Comparison of ENCODE assay signal across 21 cellular contexts in the genomic region with DNA sequence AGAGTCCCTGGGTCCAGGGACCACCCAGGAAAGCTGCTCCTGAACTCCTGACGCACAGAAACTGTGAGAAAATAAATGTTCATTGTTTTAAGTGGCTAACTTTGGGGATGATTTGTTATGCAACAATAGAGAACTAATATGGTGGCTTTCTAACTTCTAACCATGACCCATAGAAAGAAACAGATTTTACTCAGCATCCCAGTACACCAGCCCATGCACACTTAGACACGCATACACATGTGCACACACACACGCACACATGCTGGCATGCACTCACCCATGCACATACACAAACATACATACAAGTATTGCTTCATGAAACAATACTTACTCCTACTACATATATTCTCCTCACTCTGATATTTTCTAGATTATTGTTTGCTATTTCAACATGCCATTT. TPM values are rescaled to one million over a fixed set of nuclear protein-coding genes. Genes with fewer than 3 reads are reported as not detected.
DNase-seq lines count a peak whose midpoint lies in the region; ATAC-seq and TF ChIP-seq lines count a peak whose summit lies in the region.
"Had no signal": no experiment of that assay in that cellular context is flagged by ENCODE, and none has a peak within 500 bp of the region (broad histone marks: within the 10 kb centered on the region; RNA-seq: fewer than 3 reads in every experiment).

No MANE protein-coding gene starts in this region.

- H2AK5ac ChIP-seq in mesenchymal stem cell (ENCODE audit: low read length, severe bottlenecking) = no peak overlapping the region

- no peaks in the 10 kb centered on the region for H3K9me3 Mint-ChIP-seq in activated T-helper 1 cell treated with anti-CD3 and anti-CD28 coated beads, Interleukin-12 subunit alpha, Interleukin-12 subunit beta, Interleukin-2, Interleukin-4 antibody, amounts not matched to agents 30 ng/mL and 10 ng/mL and 1 ng/mL, durations not matched to agents 14 hours and 24 hours and 36 hours
- H3K9me3 Mint-ChIP-seq: CD4-positive, alpha-beta T cell; IgD-negative memory B cell had no signal

- no peak overlapping the region for H3K18ac ChIP-seq in mesenchymal stem cell (ENCODE audit: low read depth in 1 of 2, low read length in 2 of 2)

- H3K9me3 ChIP-seq in left ventricle myocardium inferior (replicated peaks) (no peaks in the 10 kb centered on the region), heart right ventricle (no peaks in the 10 kb centered on the region), mesenchymal stem cell (ENCODE audit: control insufficient read depth, low read length) (no peaks in the 10 kb centered on the region), stomach smooth muscle (ENCODE audit: control insufficient read depth in 2 of 2, low read length in 2 of 2) (no peaks in the 10 kb centered on the region)
- H3K9me3 ChIP-seq: A549, Caco-2, HAP-1 had no signal

- no peaks in the 10 kb centered on the region for H3K27me3 ChIP-seq in left ventricle myocardium inferior (ENCODE audit: low read depth)
- no peaks in the 10 kb centered on the region for H3K27me3 ChIP-seq in heart right ventricle
- no peaks in the 10 kb centered on the region for H3K27me3 ChIP-seq in mesenchymal stem cell (ENCODE audit: control insufficient read depth in 1 of 2, insufficient read depth in 1 of 2, low read length in 2 of 2)
- no peaks in the 10 kb centered on the region for H3K27me3 ChIP-seq in stomach smooth muscle (ENCODE audit: control insufficient read depth in 1 of 2, insufficient read depth in 2 of 2, low read length in 2 of 2)

- no peak overlapping the region for H2AFZ ChIP-seq in mesenchymal stem cell (ENCODE audit: low read depth, low read length)
- H2AFZ ChIP-seq: GM23248 had no signal

- no peaks in the 10 kb centered on the region for H3K36me3 Mint-ChIP-seq in activated T-helper 1 cell treated with anti-CD3 and anti-CD28 coated beads, Interleukin-12 subunit alpha, Interleukin-12 subunit beta, Interleukin-2, Interleukin-4 antibody, amounts not matched to agents 30 ng/mL and 10 ng/mL and 1 ng/mL, durations not matched to agents 14 hours and 24 hours and 36 hours (ENCODE audit: low read depth)
- H3K36me3 Mint-ChIP-seq: IgD-negative memory B cell had no signal

- 96 to 97% methylated on average over 3 of the region's 3 CpGs for WGBS in heart right ventricle, 2 donors
- WGBS in mesenchymal stem cell = 99% methylated on average over 3 of the region's 3 CpGs

- H2BK12ac ChIP-seq in mesenchymal stem cell (ENCODE audit: low read length in 2 of 2) = peak overlapping the region in 1 of 2 experiments; percentile 32

- H3K9ac ChIP-seq in mesenchymal stem cell (ENCODE audit: low read length) = no peak overlapping the region
- no peak overlapping the region for H3K9ac ChIP-seq in stomach smooth muscle (ENCODE audit: low read length in 2 of 2)
- H3K9ac ChIP-seq: GM23248 had no signal

- H3K27ac Mint-ChIP-seq in activated T-helper 1 cell treated with anti-CD3 and anti-CD28 coated beads, Interleukin-12 subunit alpha, Interleukin-12 subunit beta, Interleukin-2, Interleukin-4 antibody, amounts not matched to agents 30 ng/mL and 10 ng/mL and 1 ng/mL, durations not matched to agents 14 hours and 24 hours and 36 hours = no peak overlapping the region
- H3K27ac Mint-ChIP-seq: CD4-positive, alpha-beta T cell; IgD-negative memory B cell had no signal

- H3K23ac ChIP-seq in mesenchymal stem cell (ENCODE audit: low read length in 2 of 2) = no peak overlapping the region

- H2BK15ac ChIP-seq in mesenchymal stem cell (ENCODE audit: low read depth, poor library complexity, severe bottlenecking) = no peak overlapping the region

- ATAC-seq in heart right ventricle (no peak), HG03196 (IDR thresholded peaks at IDR 0.05; ENCODE audit: unreplicated experiment) (no peak)
- ATAC-seq: A549 had no signal

- no peak overlapping the region for H2BK120ac ChIP-seq in mesenchymal stem cell (ENCODE audit: low read depth, low read length)

- intact Hi-C loops in left ventricle myocardium inferior (cut with micrococcal nuclease) = no loop called here
- intact Hi-C loops in heart right ventricle (cut with DNase I) = no loop called here
- intact Hi-C loops in activated T-helper 1 cell treated with anti-CD3 and anti-CD28 coated beads, Interleukin-12 subunit alpha, Interleukin-12 subunit beta, Interleukin-2, Interleukin-4 antibody, amounts not matched to agents 30 ng/mL and 10 ng/mL and 1 ng/mL, durations not matched to agents 14 hours and 24 hours and 36 hours (cut with micrococcal nuclease) = no loop called here

- TF ChIP-seq CTCF in left ventricle myocardium inferior (IDR thresholded peaks at IDR 0.05; ENCODE audit: borderline replicate concordance) (no peak), heart right ventricle (IDR thresholded peaks at IDR 0.05) (no peak)

- H3K4me1 ChIP-seq in left ventricle myocardium inferior (peaks cover 39% of the 10 kb centered on the region), heart right ventricle (peaks cover 0 to 33% (median 10%) of the 10 kb centered on the region in 9 donors), mesenchymal stem cell (ENCODE audit: control insufficient read depth, insufficient read depth, low read depth, low read length) (peaks cover 1% of the 10 kb centered on the region), stomach smooth muscle (ENCODE audit: control insufficient read depth, insufficient read depth, low read length) (no peaks in the 10 kb centered on the region)
- H3K4me1 ChIP-seq: Caco-2, HAP-1 had no signal

- H3K4me2 ChIP-seq in mesenchymal stem cell (ENCODE audit: low read length, poor library complexity, severe bottlenecking) = no peak overlapping the region
- H3K4me2 ChIP-seq: A549 had no signal

- H3K4me3 ChIP-seq in left ventricle myocardium inferior (no peak overlapping the region), heart right ventricle (no peak overlapping the region), mesenchymal stem cell (ENCODE audit: insufficient read depth in 1 of 2, low read depth in 1 of 2, low read length in 2 of 2) (no peak overlapping the region), stomach smooth muscle (ENCODE audit: low read length in 2 of 2) (no peak overlapping the region)
- H3K4me3 ChIP-seq: A549, GM23248, HAP-1 had no signal

- H4K8ac ChIP-seq in mesenchymal stem cell (ENCODE audit: low read length) = no peak overlapping the region

- H3K27me3 Mint-ChIP-seq in activated T-helper 1 cell treated with anti-CD3 and anti-CD28 coated beads, Interleukin-12 subunit alpha, Interleukin-12 subunit beta, Interleukin-2, Interleukin-4 antibody, amounts not matched to agents 30 ng/mL and 10 ng/mL and 1 ng/mL, durations not matched to agents 14 hours and 24 hours and 36 hours (ENCODE audit: insufficient read depth) = peaks cover 5% of the 10 kb centered on the region
- H3K27me3 Mint-ChIP-seq: CD4-positive, alpha-beta T cell; IgD-negative memory B cell had no signal

- no peak overlapping the region for H2BK5ac ChIP-seq in mesenchymal stem cell (ENCODE audit: low read depth, low read length, poor library complexity, severe bottlenecking)

- H3K4me3 Mint-ChIP-seq in activated T-helper 1 cell treated with anti-CD3 and anti-CD28 coated beads, Interleukin-12 subunit alpha, Interleukin-12 subunit beta, Interleukin-2, Interleukin-4 antibody, amounts not matched to agents 30 ng/mL and 10 ng/mL and 1 ng/mL, durations not matched to agents 14 hours and 24 hours and 36 hours = no peak overlapping the region
- H3K4me3 Mint-ChIP-seq: CD4-positive, alpha-beta T cell; IgD-negative memory B cell had no signal

- no peaks in the 10 kb centered on the region for H3K79me1 ChIP-seq in mesenchymal stem cell (replicated peaks; ENCODE audit: low read length, poor library complexity, severe bottlenecking)

- peak overlapping the region in 1 of 2 experiments; percentile 27 for H3K4ac ChIP-seq in mesenchymal stem cell (ENCODE audit: low read depth in 1 of 2, low read length in 2 of 2)

- H3K14ac ChIP-seq in mesenchymal stem cell (ENCODE audit: low read length in 2 of 2) = no peak overlapping the region

- H3K36me3 ChIP-seq in left ventricle myocardium inferior (peaks cover 90% of the 10 kb centered on the region), heart right ventricle (peaks cover 0 to 90% (median 40%) of the 10 kb centered on the region in 9 donors), mesenchymal stem cell (ENCODE audit: control insufficient read depth in 1 of 2, insufficient read depth in 2 of 2, low read depth in 1 of 2, low read length in 2 of 2) (peaks cover 3 to 33% of the 10 kb centered on the region in 2 experiments), stomach smooth muscle (ENCODE audit: control insufficient read depth in 2 of 2, insufficient read depth in 2 of 2, low read length in 2 of 2) (peaks cover 52 to 57% of the 10 kb centered on the region in 2 donors)

- peak overlapping the region; percentile 90 for H3K27ac ChIP-seq in left ventricle myocardium inferior (replicated peaks)
- H3K27ac ChIP-seq in heart right ventricle = no peak overlapping the region
- no peak overlapping the region for H3K27ac ChIP-seq in mesenchymal stem cell (ENCODE audit: low read length, poor library complexity, severe bottlenecking)
- H3K27ac ChIP-seq in stomach smooth muscle (ENCODE audit: low read length) = peak overlapping the region; percentile 18
- H3K27ac ChIP-seq: 22Rv1, A549, C4-2B, GM23248, HL-60 had no signal

- H4K91ac ChIP-seq in mesenchymal stem cell (ENCODE audit: low read length) = peak overlapping the region; percentile 35

- peaks cover 13% of the 10 kb centered on the region for H3K4me1 Mint-ChIP-seq in activated T-helper 1 cell treated with anti-CD3 and anti-CD28 coated beads, Interleukin-12 subunit alpha, Interleukin-12 subunit beta, Interleukin-2, Interleukin-4 antibody, amounts not matched to agents 30 ng/mL and 10 ng/mL and 1 ng/mL, durations not matched to agents 14 hours and 24 hours and 36 hours (ENCODE audit: low read depth)
- H3K4me1 Mint-ChIP-seq: IgD-negative memory B cell had no signal

- DNase-seq in left ventricle myocardium inferior = no peak
- DNase-seq in heart right ventricle = no peak
- no peak for DNase-seq in mesenchymal stem cell
- DNase-seq in activated T-helper 1 cell treated with anti-CD3 and anti-CD28 coated beads, Interleukin-12 subunit alpha, Interleukin-12 subunit beta, Interleukin-2, Interleukin-4 antibody, amounts not matched to agents 30 ng/mL and 10 ng/mL and 1 ng/mL, durations not matched to agents 14 hours and 24 hours and 36 hours (ENCODE audit: low spot score) = no peak
- no peak for DNase-seq in NCI-H1092 (lab: John Stamatoyannopoulos, UW)
- DNase-seq: AML-193; Caco-2; CD4-positive, alpha-beta T cell; DMS153; DMS79 treated with DMSO at 0.1 percent for 48 hours; GF-D8; GM23248; KBM-7 had no signal

RNA-seq across cellular contexts. Expression of a gene that starts 57.1 kb away (rescaled TPM):
- total RNA-seq in left ventricle myocardium inferior (40.4 TPM), heart right ventricle (100 to 1,000 TPM in 1 of 10 donors, 10 to 100 TPM in 9; 33.5 to 120 (median 44.4) TPM)
- 10 to 100 TPM; 30.2 to 68.9 TPM for polyA plus RNA-seq in heart right ventricle
- 276 TPM for polyA plus RNA-seq in mesenchymal stem cell (2013, experiment 1 of 2)
- 262 TPM for polyA plus RNA-seq in mesenchymal stem cell (2013, experiment 2 of 2)
- total RNA-seq in activated T-helper 1 cell treated with anti-CD3 and anti-CD28 coated beads, Interleukin-12 subunit alpha, Interleukin-12 subunit beta, Interleukin-2, Interleukin-4 antibody, amounts not matched to agents 30 ng/mL and 10 ng/mL and 1 ng/mL, durations not matched to agents 14 hours and 24 hours and 36 hours = 0.44 and 0.65 TPM in 2 replicates
- polyA plus RNA-seq: IgD-negative memory B cell had no signal

Comparison
In these comparisons a context has a peak if more than half of its experiments do, and no peak if none do; other contexts are left out.
1. H3K27ac ChIP-seq: peak in left ventricle myocardium inferior (single experiment) and stomach smooth muscle (single experiment); none in heart right ventricle (0 of 10) and mesenchymal stem cell (single experiment).
2. RNA of a gene that starts 57.1 kb away (total RNA-seq): 33.5 to 120 TPM in heart right ventricle and 40.4 TPM in left ventricle myocardium inferior (single experiment); 0.44 to 0.65 TPM in activated T-helper 1 cell treated with anti-CD3 and anti-CD28 coated beads, Interleukin-12 subunit alpha, Interleukin-12 subunit beta, Interleukin-2, Interleukin-4 antibody, amounts not matched to agents 30 ng/mL and 10 ng/mL and 1 ng/mL, durations not matched to agents 14 hours and 24 hours and 36 hours; every median in the first group is over 10 times any median in the second.